8 cellular contexts compared by ENCODE assay signal in the genomic region with DNA sequence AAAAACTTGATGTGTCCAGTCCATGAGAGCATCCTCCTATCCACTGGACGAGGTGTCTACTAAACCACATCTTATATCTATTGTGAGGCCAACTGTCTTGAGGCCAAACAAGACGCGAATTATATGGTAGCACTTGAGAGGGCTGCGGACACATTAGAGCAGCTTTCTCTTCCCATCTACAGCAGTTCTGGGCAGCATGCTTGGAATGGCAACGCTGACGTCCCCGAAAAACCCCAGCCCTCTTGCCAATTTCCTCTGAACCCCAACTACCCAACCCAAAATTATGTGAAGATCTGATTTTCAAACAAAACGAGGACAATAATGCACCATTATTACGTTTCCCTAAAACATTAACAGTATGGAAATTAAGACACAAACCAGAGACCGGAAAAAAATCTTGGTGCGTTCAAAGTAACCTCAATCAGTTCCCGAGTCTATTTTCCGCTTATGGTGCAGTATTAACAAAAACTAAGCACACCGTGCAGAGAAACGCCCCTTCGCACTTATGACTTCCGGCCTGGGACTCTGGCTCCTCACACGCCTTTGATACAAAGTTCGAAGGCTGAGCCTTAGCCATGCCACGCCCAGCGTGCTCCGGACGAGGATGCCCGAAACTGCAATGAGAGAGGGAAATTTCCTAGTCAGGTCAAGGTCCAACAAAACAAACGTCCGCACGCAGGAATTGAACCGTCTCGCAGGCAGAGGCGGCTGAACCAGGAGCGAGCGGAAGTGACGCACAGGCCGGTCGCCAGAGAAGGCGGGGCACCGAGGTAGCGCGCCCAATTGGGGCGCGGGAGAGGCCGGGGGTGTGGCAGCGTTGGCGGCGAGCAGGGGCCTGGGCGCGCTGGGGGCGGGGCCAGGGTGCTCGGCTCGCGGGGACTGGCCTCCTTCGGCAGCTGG. TPM values are rescaled to one million over a fixed set of nuclear protein-coding genes. Genes with fewer than 3 reads are reported as not detected.
A peak's percentile ranks its signal among the peaks of the same experiment; 100 is the strongest.
DNase-seq lines count a peak whose midpoint lies in the region; ATAC-seq and TF ChIP-seq lines count a peak whose summit lies in the region.

No MANE protein-coding gene starts in this region.

- no peaks in the 10 kb centered on the region for H3K27me3 ChIP-seq in hepatocyte
- H3K27me3 ChIP-seq in rectal smooth muscle tissue (ENCODE audit: control insufficient read depth, insufficient read depth, low read length) = no peaks in the 10 kb centered on the region
- H3K27me3 ChIP-seq in aorta (ENCODE audit: control insufficient read depth in 1 of 2, insufficient read depth in 2 of 2, low read length in 1 of 2) = no peaks in the 10 kb centered on the region

- TF ChIP-seq CTCF in astrocyte of the spinal cord (IDR thresholded peaks at IDR 0.05; ENCODE audit: low read depth, low read length) = no peak
- no peak for TF ChIP-seq CTCF in hepatocyte (IDR thresholded peaks at IDR 0.05; ENCODE audit: poor library complexity)

- TF ChIP-seq POLR2A in GM18505 (IDR thresholded peaks at IDR 0.05; ENCODE audit: borderline replicate concordance, extremely low read depth, insufficient read depth, insufficient read length) = no peak

- peak overlapping the region; percentile 96 for H3K9ac ChIP-seq in rectal smooth muscle tissue (ENCODE audit: low read length)

- H3K27ac ChIP-seq in hepatocyte (peak overlapping the region; percentile 98), rectal smooth muscle tissue (ENCODE audit: low read depth, low read length) (peak overlapping the region; percentile 96), aorta (ENCODE audit: low read depth in 1 of 2, low read length in 2 of 2) (peak overlapping the region in 1 of 2 donors; percentile 96)

- peak; percentile 70 for DNase-seq in NCI-H2029 treated with DMSO at 0.1 percent for 48 hours (lab: John Stamatoyannopoulos, UW)
- peak; percentile 96 for DNase-seq in T1000 (lab: John Stamatoyannopoulos, UW)
- DNase-seq in astrocyte of the spinal cord (ENCODE audit: low read depth, low spot score) = peak; percentile 98
- DNase-seq in hepatocyte (ENCODE audit: low spot score) = peak; percentile 99
- peak; percentile 99 for DNase-seq in aorta

- H3K79me2 ChIP-seq in hepatocyte = peaks cover 43% of the 10 kb centered on the region

- no peaks in the 10 kb centered on the region for H3K36me3 ChIP-seq in hepatocyte (replicated peaks; ENCODE audit: insufficient read depth, low read depth)
- no peaks in the 10 kb centered on the region for H3K36me3 ChIP-seq in rectal smooth muscle tissue (ENCODE audit: control insufficient read depth, insufficient read depth, low read length)
- H3K36me3 ChIP-seq in aorta (ENCODE audit: control insufficient read depth in 1 of 2, insufficient read depth in 2 of 2, low read length in 1 of 2) = no peaks in the 10 kb centered on the region

- H2AFZ ChIP-seq in hepatocyte = peak overlapping the region; percentile 54

- ATAC-seq in GM18505 (IDR thresholded peaks at IDR 0.05; ENCODE audit: unreplicated experiment) = peak; percentile 89
- ATAC-seq in HG03025 (IDR thresholded peaks at IDR 0.05; ENCODE audit: low FRiP score, unreplicated experiment) = peak; percentile 86
- peak; percentile 99 for ATAC-seq in aorta (ENCODE audit: low FRiP score)

- H3K4me1 ChIP-seq in hepatocyte (ENCODE audit: insufficient read depth) (peaks cover 14% of the 10 kb centered on the region), rectal smooth muscle tissue (ENCODE audit: control insufficient read depth, insufficient read depth, low read length) (peaks cover 5% of the 10 kb centered on the region), aorta (ENCODE audit: control insufficient read depth in 1 of 2, insufficient read depth in 2 of 2, low read length in 2 of 2) (no peaks in the 10 kb centered on the region)

- H3K4me3 ChIP-seq in astrocyte of the spinal cord (ENCODE audit: low read depth, low read length) (peak overlapping the region; percentile 93), hepatocyte (peak overlapping the region; percentile 43), rectal smooth muscle tissue (ENCODE audit: low read length) (peak overlapping the region; percentile 86), aorta (ENCODE audit: low read length in 2 of 2) (peak overlapping the region; percentile 89 to 95)

- intact Hi-C loops in aorta (cut with DNase I) = loop anchor here (2.0 to 5.0 kb wide), 2 partner anchors 56 to 84 kb away; a partner anchor contains a TSS

- in situ Hi-C loops in astrocyte of the spinal cord (cut with HindIII; ENCODE audit: low sequenced_read_pairs) = no loop called here

- H3K9me2 ChIP-seq in hepatocyte (replicated peaks; ENCODE audit: insufficient read depth) = no peaks in the 10 kb centered on the region

- H4K20me1 ChIP-seq in hepatocyte (ENCODE audit: insufficient read depth, poor library complexity, severe bottlenecking) = no peaks in the 10 kb centered on the region

- 2% methylated on average over 48 of the region's 52 CpGs for WGBS in hepatocyte (ENCODE audit: low lambda C conversion rate, missing lambda C conversion rate)
- 1% methylated on average over 52 of the region's 52 CpGs for WGBS in aorta, 2 donors

- H3K9me3 ChIP-seq in hepatocyte (ENCODE audit: low read depth) (no peaks in the 10 kb centered on the region), aorta (ENCODE audit: control insufficient read depth, low read length) (no peaks in the 10 kb centered on the region)

- peak overlapping the region; percentile 77 for H3K4me2 ChIP-seq in hepatocyte

RNA-seq across cellular contexts. Expression of a gene that starts 0.5 kb away (rescaled TPM):
- total RNA-seq in hepatocyte (36.8 and 48.1 TPM in 2 replicates), aorta (10 to 100 TPM; 12.9 to 17.9 TPM)
- polyA plus RNA-seq in hepatocyte (19.4 and 22.6 TPM in 2 replicates), aorta (10 to 100 TPM in 1 of 2 donors, 1 to 10 TPM in 1; 9.4 to 15.3 TPM)

RNA-seq across cellular contexts. Expression of a gene that starts 54.6 kb away (rescaled TPM):
- total RNA-seq in hepatocyte = 20.2 and 21.7 TPM in 2 replicates
- polyA plus RNA-seq in hepatocyte = 16.5 and 18.3 TPM in 2 replicates
- 10 to 100 TPM in 1 of 2 donors, 1 to 10 TPM in 1; 8.5 to 12.6 TPM for total RNA-seq in aorta
- 10 to 100 TPM in 1 of 2 donors, 1 to 10 TPM in 1; 9.9 to 11.3 TPM for polyA plus RNA-seq in aorta

Comparison
In these comparisons a context has a peak if more than half of its experiments do, and no peak if none do; other contexts are left out.
1. H3K4me3 ChIP-seq: peak in every context shown above with its lines; median percentile 93 in astrocyte of the spinal cord; 92 in aorta; 86 in rectal smooth muscle tissue; 43 in hepatocyte.